Comparison of ENCODE assay signal across 25 cellular contexts in genomic region chr12:103725398-103725797, GRCh38.
"Had no signal": no experiment of that assay in that cellular context is flagged by ENCODE, and none has a peak within 500 bp of the region (broad histone marks: within the 10 kb centered on the region; RNA-seq: fewer than 3 reads in every experiment).

No MANE protein-coding gene starts in this region.

- H3K4me3 ChIP-seq: colonic mucosa, esophagus squamous epithelium, gastrocnemius medialis, heart right ventricle, left lung, lower lobe of right lung, mucosa of descending colon had no signal

- H3K27me3 ChIP-seq: colonic mucosa, gastrocnemius medialis, heart right ventricle, left lung had no signal

- H3K36me3 ChIP-seq: colonic mucosa, esophagus squamous epithelium, gastrocnemius medialis, heart right ventricle, left lung, lower lobe of right lung had no signal

- H3K4me1 ChIP-seq: colonic mucosa, gastrocnemius medialis, heart right ventricle, left lung, lower lobe of right lung had no signal

- H3K27ac ChIP-seq: colonic mucosa, epithelial cell of prostate, esophagus squamous epithelium, gastrocnemius medialis, heart right ventricle, left lung, lower lobe of right lung had no signal

- ATAC-seq: effector memory CD8-positive, alpha-beta T cell; esophagus mucosa; gastrocnemius medialis; heart right ventricle; left cardiac atrium; left lung; left ventricle myocardium superior; lower lobe of right lung; mucosa of descending colon had no signal

- DNase-seq: colonic mucosa; cortex of kidney; effector CD8-positive, alpha-beta T cell; effector memory CD8-positive, alpha-beta T cell; endodermal cell; erythroblast; esophagus squamous epithelium; foreskin fibroblast; foreskin melanocyte; gastrocnemius medialis; glutamatergic neuron; head of caudate nucleus; heart right ventricle; hippocampal formation; left cardiac atrium; left lung; left ventricle myocardium superior; lower lobe of right lung; mesendoderm; mucosa of descending colon had no signal

- FAIRE-seq: endometrium, islet of Langerhans, keratinocyte had no signal

- H3K9me3 ChIP-seq: colonic mucosa, esophagus squamous epithelium, gastrocnemius medialis, heart right ventricle, lower lobe of right lung, mucosa of descending colon had no signal
